19 cellular contexts compared by ENCODE assay signal in genomic region chr2:8630676-8631464, GRCh38.
"Had no signal": no experiment of that assay in that cellular context is flagged by ENCODE, and none has a peak within 500 bp of the region (broad histone marks: within the 10 kb centered on the region; RNA-seq: fewer than 3 reads in every experiment).

No MANE protein-coding gene starts in this region.

- H3K9me3 ChIP-seq: colonic mucosa, esophagus muscularis mucosa, tibial nerve, vagina had no signal

- H3K79me2 ChIP-seq: parathyroid adenoma had no signal

- H3K4me3 ChIP-seq: colonic mucosa, esophagus muscularis mucosa, tibial nerve, vagina had no signal

- H3K4me3 Mint-ChIP-seq: activated CD4-positive, alpha-beta memory T cell treated with anti-CD3 and anti-CD28 coated beads for 36 hours; activated T-cell treated with anti-CD3 and anti-CD28 coated beads, Interleukin-2, amount 50 U/mL, for 4 hours had no signal

- H3K9ac ChIP-seq: parathyroid adenoma had no signal

- H3K9me3 Mint-ChIP-seq: activated CD4-positive, alpha-beta memory T cell treated with anti-CD3 and anti-CD28 coated beads for 36 hours; activated naive CD4-positive, alpha-beta T cell treated with anti-CD3 and anti-CD28 coated beads, Interleukin-2, amount 50 U/mL, for 72 hours; activated T-cell treated with anti-CD3 and anti-CD28 coated beads, Interleukin-2, amount 50 U/mL, for 4 hours had no signal

- H3K4me1 ChIP-seq: parathyroid adenoma had no signal

- H3K36me3 Mint-ChIP-seq: activated CD4-positive, alpha-beta memory T cell treated with anti-CD3 and anti-CD28 coated beads for 36 hours; activated naive CD4-positive, alpha-beta T cell treated with anti-CD3 and anti-CD28 coated beads, Interleukin-2, amount 50 U/mL, for 72 hours had no signal

- DNase-seq: activated CD4-positive, alpha-beta memory T cell treated with anti-CD3 and anti-CD28 coated beads for 36 hours; activated CD4-positive, alpha-beta T cell treated with anti-CD3 and anti-CD28 coated beads for 1 hour; activated gamma-delta T cell; activated T-cell treated with anti-CD3 and anti-CD28 coated beads, Interleukin-2, amount 50 U/mL, for 4 hours; amniotic stem cell; caudate nucleus; colonic mucosa; hippocampal formation; retina; stimulated activated CD4-positive, alpha-beta T cell treated with anti-CD3 and anti-CD28 coated beads, Interleukin-4, amount 100 ng/mL, for 4 hours; stimulated activated CD8-positive, alpha-beta memory T cell treated with anti-CD3 and anti-CD28 coated beads, Interleukin-4, amount 100 ng/mL, for 48 hours; stimulated activated naive CD4-positive, alpha-beta T cell treated with Interleukin-2 at 50 U/mL for 16 hours; substantia nigra had no signal

- H3K36me3 ChIP-seq: colonic mucosa, esophagus muscularis mucosa, tibial nerve, vagina had no signal

- H3K27me3 Mint-ChIP-seq: activated CD4-positive, alpha-beta memory T cell treated with anti-CD3 and anti-CD28 coated beads for 36 hours had no signal

- H3K27ac ChIP-seq: colonic mucosa, esophagus muscularis mucosa, parathyroid adenoma, tibial nerve, vagina had no signal

- H3K27me3 ChIP-seq: colonic mucosa, esophagus muscularis mucosa, tibial nerve, vagina had no signal

- H3K27ac Mint-ChIP-seq: activated CD4-positive, alpha-beta memory T cell treated with anti-CD3 and anti-CD28 coated beads for 36 hours; activated naive CD4-positive, alpha-beta T cell treated with anti-CD3 and anti-CD28 coated beads, Interleukin-2, amount 50 U/mL, for 72 hours had no signal

- FAIRE-seq: keratinocyte had no signal
